10 cellular contexts compared by ENCODE assay signal in the genomic region with DNA sequence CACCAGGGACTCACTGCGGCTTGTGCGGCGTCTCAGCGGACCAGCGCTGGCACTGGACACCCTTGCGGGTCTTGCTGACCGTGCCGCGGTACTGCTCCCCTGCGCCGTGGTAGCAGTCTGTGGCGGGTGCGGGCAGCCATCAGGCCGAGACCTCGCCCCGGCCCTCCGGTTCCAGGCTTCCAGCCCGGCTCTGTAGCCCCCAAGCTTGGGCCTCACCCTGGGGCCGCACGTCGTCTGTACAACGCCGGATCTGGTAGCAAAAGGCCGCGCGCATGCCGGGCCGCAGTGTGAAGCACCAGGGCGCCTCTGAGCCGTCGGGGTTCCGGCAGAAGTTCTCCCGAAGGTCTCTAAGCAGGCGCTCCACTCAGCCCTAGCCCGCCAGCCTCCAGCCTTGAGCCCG. TPM values are rescaled to one million over a fixed set of nuclear protein-coding genes. Genes with fewer than 3 reads are reported as not detected.
A peak's percentile ranks its signal among the peaks of the same experiment; 100 is the strongest.
DNase-seq lines count a peak whose midpoint lies in the region; ATAC-seq, FAIRE-seq and TF ChIP-seq lines count a peak whose summit lies in the region.
"Not testable (repeated sequence)": the region's sequence is repeated elsewhere in the genome, so short reads cannot be mapped to it uniquely, and the experiment has no call there.
"Had no signal": no experiment of that assay in that cellular context is flagged by ENCODE, and none has a peak within 500 bp of the region (broad histone marks: within the 10 kb centered on the region; RNA-seq: fewer than 3 reads in every experiment).

No MANE protein-coding gene starts in this region.

- intact Hi-C loops in right cardiac atrium (cut with DNase I); lower lobe of right lung (cut with DNase I): not testable (repeated sequence)

- H3K9me3 ChIP-seq in HUES48 (ENCODE audit: control insufficient read depth, insufficient read depth, low read length); right cardiac atrium (ENCODE audit: control insufficient read depth, low read length); lower lobe of right lung; trophoblast cell (ENCODE audit: insufficient read depth, low read depth, low read length); thoracic aorta: not testable (repeated sequence)

- not testable (repeated sequence) for H3K23ac ChIP-seq in trophoblast cell (ENCODE audit: low read length)

- peak overlapping the region; percentile 91 for H3K4me2 ChIP-seq in trophoblast cell (ENCODE audit: low read length)

- H3K4me1 ChIP-seq in HUES48 (ENCODE audit: control insufficient read depth, insufficient read depth, low read length); right cardiac atrium (ENCODE audit: control insufficient read depth, insufficient read depth, low read length): not testable (repeated sequence)
- H3K4me1 ChIP-seq in lower lobe of right lung = peaks cover 24% of the 10 kb centered on the region
- peaks cover 3 to 18% of the 10 kb centered on the region in 2 experiments for H3K4me1 ChIP-seq in trophoblast cell (ENCODE audit: control insufficient read depth in 1 of 2, insufficient read depth in 2 of 2, low read length in 2 of 2)
- H3K4me1 ChIP-seq in thoracic aorta (ENCODE audit: control insufficient read depth in 1 of 2, low read depth in 2 of 2) = peaks cover 15 to 22% of the 10 kb centered on the region in 2 donors

- WGBS in right cardiac atrium = 18% methylated on average over 35 of the region's 36 CpGs
- no CpG with 5 or more reads among the region's 36 CpGs for WGBS in trophoblast cell (ENCODE audit: extremely low coverage, insufficient coverage, insufficient read length)

- H3K79me1 ChIP-seq in trophoblast cell (ENCODE audit: low read length) = not testable (repeated sequence)

- H3K9ac ChIP-seq in HUES48 (ENCODE audit: low read depth, low read length); trophoblast cell (ENCODE audit: low read length): not testable (repeated sequence)

- peak; percentile 21 for DNase-seq in activated CD4-positive, alpha-beta T cell treated with anti-CD3 and anti-CD28 coated beads for 48 hours
- not testable (repeated sequence) for DNase-seq in bronchial epithelial cell (ENCODE audit: low read depth); lower lobe of right lung; thoracic aorta (ENCODE audit: low spot score)
- DNase-seq in right cardiac atrium (peak in 2 of 3 donors; percentile 14 to 59), trophoblast cell (peak in 1 of 2 donors; percentile 23)

- peak overlapping the region; percentile 71 for H3K27ac ChIP-seq in 22Rv1
- not testable (repeated sequence) for H3K27ac ChIP-seq in HUES48 (ENCODE audit: low read depth, low read length); right cardiac atrium (ENCODE audit: low read length); lower lobe of right lung; trophoblast cell (ENCODE audit: low read depth, low read length); thoracic aorta

- not testable (repeated sequence) for FAIRE-seq in bronchial epithelial cell (lab: Jason Lieb, UNC)

- H3K18ac ChIP-seq in trophoblast cell (ENCODE audit: low read length) = not testable (repeated sequence)

- H3K36me3 ChIP-seq in HUES48 (ENCODE audit: control insufficient read depth, insufficient read depth, low read length) (peaks cover 31% of the 10 kb centered on the region), bronchial epithelial cell (ENCODE audit: control insufficient read depth, insufficient read depth, low read length) (peaks cover 22% of the 10 kb centered on the region), lower lobe of right lung (peaks cover 32% of the 10 kb centered on the region), trophoblast cell (ENCODE audit: control insufficient read depth in 1 of 2, insufficient read depth in 2 of 2, low read length in 2 of 2) (peaks cover 35 to 36% of the 10 kb centered on the region in 2 experiments), thoracic aorta (peaks cover 22% of the 10 kb centered on the region)

- H2BK5ac ChIP-seq in trophoblast cell (ENCODE audit: low read depth, low read length, poor library complexity) = not testable (repeated sequence)

- H3K4me3 ChIP-seq in HUES48 (ENCODE audit: low read depth, low read length) = peak overlapping the region; percentile 35; the same call in 1 of the 2 replicates
- H3K4me3 ChIP-seq in bronchial epithelial cell (ENCODE audit: low read depth, low read length) = peak overlapping the region; percentile 43
- H3K4me3 ChIP-seq in right cardiac atrium (ENCODE audit: low read length); trophoblast cell (ENCODE audit: low read depth, low read length): not testable (repeated sequence)
- peak overlapping the region; percentile 45 for H3K4me3 ChIP-seq in lower lobe of right lung
- peak overlapping the region; percentile 61 for H3K4me3 ChIP-seq in thoracic aorta

- TF ChIP-seq CTCF in 22Rv1 (IDR thresholded peaks at IDR 0.05); bronchial epithelial cell (IDR thresholded peaks at IDR 0.05; ENCODE audit: insufficient read depth, low read length, severe bottlenecking); lower lobe of right lung (IDR thresholded peaks at IDR 0.05); thoracic aorta (IDR thresholded peaks at IDR 0.05): not testable (repeated sequence)

- not testable (repeated sequence) for ATAC-seq in right cardiac atrium; lower lobe of right lung; thoracic aorta (ENCODE audit: insufficient number of reproducible peaks, low FRiP score, low read depth)

- H3K27me3 ChIP-seq in HUES48 (ENCODE audit: control insufficient read depth, insufficient read depth, low read length); bronchial epithelial cell (ENCODE audit: control insufficient read depth, insufficient read depth, low read length); right cardiac atrium (ENCODE audit: control insufficient read depth, insufficient read depth); lower lobe of right lung (ENCODE audit: low read depth); trophoblast cell (ENCODE audit: insufficient read depth, low read length); thoracic aorta (replicated peaks; ENCODE audit: insufficient read depth): not testable (repeated sequence)

- not testable (repeated sequence) for H4K8ac ChIP-seq in trophoblast cell (ENCODE audit: low read depth, low read length)

- H3K14ac ChIP-seq in trophoblast cell (ENCODE audit: low read length) = not testable (repeated sequence)

- not testable (repeated sequence) for H3K4ac ChIP-seq in trophoblast cell (ENCODE audit: low read depth, low read length)

- H2BK120ac ChIP-seq in trophoblast cell (ENCODE audit: insufficient read depth, low read length, poor library complexity) = not testable (repeated sequence)

- H3K79me2 ChIP-seq in trophoblast cell (ENCODE audit: control insufficient read depth, insufficient read depth, low read length, poor library complexity) = not testable (repeated sequence)

- not testable (repeated sequence) for H2AFZ ChIP-seq in trophoblast cell (ENCODE audit: insufficient read depth, low read length, poor library complexity)

- not testable (repeated sequence) for H4K91ac ChIP-seq in trophoblast cell (ENCODE audit: low read depth, low read length)

- not testable (repeated sequence) for H4K12ac ChIP-seq in trophoblast cell (ENCODE audit: low read depth, low read length)

- not testable (repeated sequence) for H2BK12ac ChIP-seq in trophoblast cell (ENCODE audit: low read length)

- H2AK5ac ChIP-seq in trophoblast cell (ENCODE audit: low read length) = not testable (repeated sequence)

RNA-seq across cellular contexts. Expression of a gene that starts 3.4 kb away (rescaled TPM):
- total RNA-seq in bronchial epithelial cell (4.7 and 7.6 TPM in 2 replicates), right cardiac atrium (1 to 10 TPM; 3.5 to 7.5 (median 6.6) TPM), lower lobe of right lung (17.5 TPM), thoracic aorta (1 to 10 TPM; 8.3 to 9.2 TPM)
- 6.2 TPM for polyA plus RNA-seq in right cardiac atrium
- 14.1 and 16.4 TPM in 2 replicates for polyA plus RNA-seq in trophoblast cell (2013)

RNA-seq across cellular contexts. Expression of a gene that starts 3.5 kb away (rescaled TPM):
- total RNA-seq in bronchial epithelial cell (17.6 and 21.5 TPM in 2 replicates), right cardiac atrium (10 to 100 TPM; 36.6 to 44.6 (median 41.8) TPM), lower lobe of right lung (42.9 TPM), thoracic aorta (10 to 100 TPM; 28.3 to 29.4 TPM)
- 24.4 TPM for polyA plus RNA-seq in right cardiac atrium
- polyA plus RNA-seq in trophoblast cell (2013) = 23.4 and 24.3 TPM in 2 replicates

RNA-seq across cellular contexts. Expression of a gene that starts 11.7 kb away (rescaled TPM):
- total RNA-seq in bronchial epithelial cell (156 and 163 TPM in 2 replicates), right cardiac atrium (100 to 1,000 TPM in 1 of 4 donors, 10 to 100 TPM in 3; 75.7 to 110 (median 93.6) TPM), lower lobe of right lung (83.4 TPM), thoracic aorta (100 to 1,000 TPM in 1 of 2 donors, 10 to 100 TPM in 1; 57.6 to 108 TPM)
- 37.4 TPM for polyA plus RNA-seq in right cardiac atrium
- 54.4 and 54.8 TPM in 2 replicates for polyA plus RNA-seq in trophoblast cell (2013)

RNA-seq across cellular contexts. Expression of a gene that starts 33.6 kb away (rescaled TPM):
- total RNA-seq in bronchial epithelial cell (not detected in 2 replicates), right cardiac atrium (under 1 TPM in 1 of 4 donors, not detected in 3; 0.09 TPM), lower lobe of right lung (not detected), thoracic aorta (1 to 10 TPM; 3.0 to 5.8 TPM)
- 0.57 TPM for polyA plus RNA-seq in right cardiac atrium
- polyA plus RNA-seq in trophoblast cell (2013) = 4.6 and 4.9 TPM in 2 replicates
- total RNA-seq: CD4-positive, alpha-beta memory T cell had no signal
- polyA plus RNA-seq: BJ; CD4-positive, alpha-beta memory T cell had no signal

RNA-seq across cellular contexts. Expression of a gene that starts 37.9 kb away (rescaled TPM):
- total RNA-seq in bronchial epithelial cell (28.4 and 57.7 TPM in 2 replicates), right cardiac atrium (10 to 100 TPM; 12.6 to 34.7 (median 19.6) TPM), lower lobe of right lung (27.3 TPM), thoracic aorta (10 to 100 TPM; 30.5 to 43.1 TPM)
- 13.2 TPM for polyA plus RNA-seq in right cardiac atrium
- polyA plus RNA-seq in trophoblast cell (2013) = 39.9 and 42.9 TPM in 2 replicates
